In the genomic region with DNA sequence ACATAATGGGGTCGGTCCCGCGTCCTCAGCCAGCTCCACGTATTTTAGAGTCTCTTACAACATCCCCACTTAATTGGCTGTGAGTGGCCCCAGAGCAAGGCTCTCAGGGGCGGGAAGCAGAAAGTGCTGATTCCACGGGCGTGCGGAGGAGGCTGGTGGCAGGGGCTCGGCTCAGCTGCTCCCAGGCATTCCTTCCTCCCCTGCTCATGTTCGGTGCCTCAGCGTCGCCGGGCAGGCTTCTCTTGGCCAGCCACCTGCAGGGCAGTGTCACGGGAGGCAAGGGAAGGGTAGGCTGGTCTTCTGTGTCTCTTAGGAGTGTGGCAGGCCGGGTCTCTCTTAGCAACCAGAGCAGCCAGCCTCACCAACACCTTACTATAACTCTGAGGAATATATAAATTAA, we compare ENCODE assay signal across 1 cellular context.
TF ChIP-seq lines count a peak whose summit lies in the region.

No MANE protein-coding gene starts in this region.

TF ChIP-seq in H1, 55 proteins besides CTCF, POLR2A, EP300 and RAD21:
- TF ChIP-seq TCF12 (IDR thresholded peaks at IDR 0.05; ENCODE audit: low read depth, low read length) = no peak
- no peak for TF ChIP-seq PHF8 (conservative IDR thresholded peaks at IDR 0.05; ENCODE audit: low read depth, low read length)
- no peak for TF ChIP-seq HDAC2 (IDR thresholded peaks at IDR 0.05; ENCODE audit: borderline replicate concordance in 1 of 2, low read depth in 2 of 2, low read length in 2 of 2)
- TF ChIP-seq, protein P1, sequence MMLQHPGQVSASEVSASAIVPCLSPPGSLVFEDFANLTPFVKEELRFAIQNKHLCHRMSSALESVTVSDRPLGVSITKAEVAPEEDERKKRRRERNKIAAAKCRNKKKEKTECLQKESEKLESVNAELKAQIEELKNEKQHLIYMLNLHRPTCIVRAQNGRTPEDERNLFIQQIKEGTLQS (IDR thresholded peaks at IDR 0.05; ENCODE audit: insufficient read depth, low read depth, low read length) = no peak
- TF ChIP-seq BRCA1 (IDR thresholded peaks at IDR 0.05; ENCODE audit: low read depth, low read length) = no peak
- no peak for TF ChIP-seq NRF1 (IDR thresholded peaks at IDR 0.05; ENCODE audit: low read depth, low read length)
- TF ChIP-seq, protein P2, sequence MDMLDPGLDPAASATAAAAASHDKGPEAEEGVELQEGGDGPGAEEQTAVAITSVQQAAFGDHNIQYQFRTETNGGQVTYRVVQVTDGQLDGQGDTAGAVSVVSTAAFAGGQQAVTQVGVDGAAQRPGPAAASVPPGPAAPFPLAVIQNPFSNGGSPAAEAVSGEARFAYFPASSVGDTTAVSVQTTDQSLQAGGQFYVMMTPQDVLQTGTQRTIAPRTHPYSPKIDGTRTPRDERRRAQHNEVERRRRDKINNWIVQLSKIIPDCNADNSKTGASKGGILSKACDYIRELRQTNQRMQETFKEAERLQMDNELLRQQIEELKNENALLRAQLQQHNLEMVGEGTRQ (IDR thresholded peaks at IDR 0.05; ENCODE audit: low read length) = no peak
TF ChIP-seq in H1: peak in this region for 0.
